ENCODE assay signal across 34 cellular contexts in the genomic region with DNA sequence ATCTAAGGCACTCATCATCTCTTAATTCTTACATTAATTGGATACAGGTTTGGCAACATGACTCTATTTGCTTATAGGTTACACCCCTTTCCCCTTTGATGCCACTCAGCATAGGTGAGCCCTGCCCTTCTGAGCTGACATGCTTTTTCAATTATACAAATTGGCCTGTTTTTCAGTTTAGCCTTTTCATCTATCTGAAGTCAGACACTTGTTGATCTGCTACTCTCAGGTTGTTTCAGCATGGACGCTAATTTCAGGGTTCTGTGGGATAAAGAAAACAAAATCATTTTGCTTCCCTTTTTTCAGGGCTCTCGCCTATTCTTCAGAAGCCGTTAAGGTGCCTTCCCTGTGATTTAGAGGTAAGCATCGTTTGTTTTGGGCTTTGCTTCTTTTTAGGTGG.
"Had no signal": no experiment of that assay in that cellular context is flagged by ENCODE, and none has a peak within 500 bp of the region (broad histone marks: within the 10 kb centered on the region; RNA-seq: fewer than 3 reads in every experiment).

No MANE protein-coding gene starts in this region.

- DNase-seq: activated CD4-positive, alpha-beta memory T cell treated with anti-CD3 and anti-CD28 coated beads for 36 hours; activated CD4-positive, alpha-beta T cell treated with anti-CD3 and anti-CD28 coated beads, Interleukin-2, amount 10 ng/mL, durations not matched to agents 24 days and 14 days; activated CD4-positive, CD25-positive, alpha-beta regulatory T cell treated with anti-CD3 and anti-CD28 coated beads, Interleukin-2, amount 50 U/mL, for 72 hours; activated CD8-positive, alpha-beta memory T cell treated with anti-CD3 and anti-CD28 coated beads, Interleukin-2, amount 50 U/mL, for 48 hours; activated gamma-delta T cell treated with Interleukin-2 at 50 U/mL for 16 hours; activated naive CD4-positive, alpha-beta T cell treated with anti-CD3 and anti-CD28 coated beads, Interleukin-2, amount 50 U/mL, for 16 hours; activated T-cell treated with anti-CD3 and anti-CD28 coated beads, Interleukin-2, amount 50 U/mL, for 4 hours; amniotic stem cell; brain microvascular endothelial cell; dorsolateral prefrontal cortex; effector memory CD4-positive, alpha-beta T cell; erythroblast; islet precursor cell; left ventricle myocardium inferior; mesendoderm; natural killer cell; ovary; stimulated activated CD4-positive, alpha-beta T cell treated with anti-CD3 and anti-CD28 coated beads, Interleukin-12 subunit alpha, Interleukin-12 subunit beta, amount 100 ng/mL, for 4 hours; stimulated activated CD4-positive, alpha-beta T cell treated with anti-CD3 and anti-CD28 coated beads, Interleukin-4, amount 100 ng/mL, for 24 hours; trophoblast cell; uterus had no signal

- H3K27ac ChIP-seq: brain microvascular endothelial cell, coronary artery, dorsolateral prefrontal cortex, gastroesophageal sphincter, hepatocyte, left ventricle myocardium inferior, neutrophil, ovary, skin epidermis, thoracic aorta, uterus had no signal

- H3K36me3 Mint-ChIP-seq: activated CD4-positive, alpha-beta memory T cell treated with anti-CD3 and anti-CD28 coated beads for 36 hours; natural killer cell; stimulated activated effector memory CD8-positive, alpha-beta T cell treated with anti-CD3 and anti-CD28 coated beads, Interleukin-12 subunit alpha, Interleukin-12 subunit beta, amount 100 ng/mL, for 72 hours had no signal

- H3K4me3 ChIP-seq: coronary artery, dorsolateral prefrontal cortex, gastroesophageal sphincter, hepatocyte, left ventricle myocardium inferior, lung, ovary, skin epidermis, thoracic aorta, uterus had no signal

- ATAC-seq: activated T-cell treated with anti-CD3 and anti-CD28 coated beads, Interleukin-2, amount 50 U/mL, for 4 hours; activated T-helper 17 cell treated with anti-CD3 and anti-CD28 coated beads, Interleukin-2, amount 50 U/mL, for 72 hours; gastroesophageal sphincter; natural killer cell; sciatic nerve; stimulated activated effector memory CD8-positive, alpha-beta T cell treated with anti-CD3 and anti-CD28 coated beads, Interleukin-12 subunit alpha, Interleukin-12 subunit beta, amount 100 ng/mL, for 72 hours had no signal

- H3K4me3 Mint-ChIP-seq: activated CD4-positive, alpha-beta memory T cell treated with anti-CD3 and anti-CD28 coated beads for 36 hours; activated CD4-positive, alpha-beta T cell treated with anti-CD3 and anti-CD28 coated beads, Interleukin-2, amount 10 ng/mL, durations not matched to agents 24 days and 14 days; activated T-cell treated with anti-CD3 and anti-CD28 coated beads, Interleukin-2, amount 50 U/mL, for 4 hours; activated T-helper 17 cell treated with anti-CD3 and anti-CD28 coated beads, Interleukin-2, amount 50 U/mL, for 72 hours; natural killer cell; stimulated activated effector memory CD8-positive, alpha-beta T cell treated with anti-CD3 and anti-CD28 coated beads, Interleukin-12 subunit alpha, Interleukin-12 subunit beta, amount 100 ng/mL, for 72 hours; stimulated activated naive CD8-positive, alpha-beta T cell treated with anti-CD3 and anti-CD28 coated beads, Interleukin-15, Interleukin-2, amounts not matched to agents 100 ng/mL and 50 ng/mL, for 24 hours had no signal

- H3K27ac Mint-ChIP-seq: activated CD4-positive, alpha-beta memory T cell treated with anti-CD3 and anti-CD28 coated beads for 36 hours; activated CD4-positive, alpha-beta T cell treated with anti-CD3 and anti-CD28 coated beads, Interleukin-2, amount 10 ng/mL, durations not matched to agents 24 days and 14 days; activated T-helper 17 cell treated with anti-CD3 and anti-CD28 coated beads, Interleukin-2, amount 50 U/mL, for 72 hours; natural killer cell; progenitor cell of endocrine pancreas; stimulated activated effector memory CD8-positive, alpha-beta T cell treated with anti-CD3 and anti-CD28 coated beads, Interleukin-12 subunit alpha, Interleukin-12 subunit beta, amount 100 ng/mL, for 72 hours; stimulated activated naive CD8-positive, alpha-beta T cell treated with anti-CD3 and anti-CD28 coated beads, Interleukin-15, Interleukin-2, amounts not matched to agents 100 ng/mL and 50 ng/mL, for 24 hours had no signal

- H3K9me3 ChIP-seq: gastroesophageal sphincter, neutrophil, ovary, thoracic aorta, uterus had no signal

- H3K4me1 ChIP-seq: gastroesophageal sphincter, left ventricle myocardium inferior, uterus had no signal

- FAIRE-seq: astrocyte had no signal

- H3K36me3 ChIP-seq: brain microvascular endothelial cell, gastroesophageal sphincter, left ventricle myocardium inferior, neutrophil, ovary, thoracic aorta, uterus had no signal

- H3K27me3 Mint-ChIP-seq: progenitor cell of endocrine pancreas had no signal

- H3K4me1 Mint-ChIP-seq: activated CD4-positive, alpha-beta T cell treated with anti-CD3 and anti-CD28 coated beads, Interleukin-2, amount 10 ng/mL, durations not matched to agents 24 days and 14 days; activated T-helper 17 cell treated with anti-CD3 and anti-CD28 coated beads, Interleukin-2, amount 50 U/mL, for 72 hours; natural killer cell; stimulated activated effector memory CD8-positive, alpha-beta T cell treated with anti-CD3 and anti-CD28 coated beads, Interleukin-12 subunit alpha, Interleukin-12 subunit beta, amount 100 ng/mL, for 72 hours had no signal

- H3K9me3 Mint-ChIP-seq: activated CD4-positive, alpha-beta memory T cell treated with anti-CD3 and anti-CD28 coated beads for 36 hours; activated CD4-positive, alpha-beta T cell treated with anti-CD3 and anti-CD28 coated beads, Interleukin-2, amount 10 ng/mL, durations not matched to agents 24 days and 14 days; activated T-cell treated with anti-CD3 and anti-CD28 coated beads, Interleukin-2, amount 50 U/mL, for 4 hours; activated T-helper 17 cell treated with anti-CD3 and anti-CD28 coated beads, Interleukin-2, amount 50 U/mL, for 72 hours; natural killer cell; stimulated activated effector memory CD8-positive, alpha-beta T cell treated with anti-CD3 and anti-CD28 coated beads, Interleukin-12 subunit alpha, Interleukin-12 subunit beta, amount 100 ng/mL, for 72 hours had no signal

- H3K27me3 ChIP-seq: brain microvascular endothelial cell, dorsolateral prefrontal cortex, gastroesophageal sphincter, hepatocyte, neutrophil, ovary, uterus had no signal
